In the genomic region with DNA sequence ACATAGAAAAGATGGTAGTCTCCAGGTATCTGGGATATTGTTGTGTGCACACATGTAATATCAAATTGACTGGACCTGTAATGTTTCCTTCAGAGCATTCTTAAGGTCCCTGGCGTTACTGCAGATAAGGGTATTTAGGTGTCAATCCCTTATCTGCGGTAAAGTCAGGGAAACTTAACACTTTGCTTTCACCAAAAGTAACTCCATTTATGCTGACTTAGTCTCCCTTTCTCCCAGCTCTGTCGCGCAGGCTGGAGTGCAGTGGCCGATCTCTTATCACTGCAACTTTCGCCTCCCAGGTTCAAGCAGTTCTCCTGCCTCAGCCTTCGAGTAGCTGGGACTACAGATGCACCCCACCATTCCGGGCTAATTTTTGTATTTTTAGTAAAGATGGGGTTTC, we compare ENCODE assay signal across 10 cellular contexts. TPM values are rescaled to one million over a fixed set of nuclear protein-coding genes. Genes with fewer than 3 reads are reported as not detected.
A peak's percentile ranks its signal among the peaks of the same experiment; 100 is the strongest.
DNase-seq lines count a peak whose midpoint lies in the region; ATAC-seq and TF ChIP-seq lines count a peak whose summit lies in the region.
"Had no signal": no experiment of that assay in that cellular context is flagged by ENCODE, and none has a peak within 500 bp of the region (broad histone marks: within the 10 kb centered on the region; RNA-seq: fewer than 3 reads in every experiment).

No MANE protein-coding gene starts in this region.

- intact Hi-C loops in Calu3 (cut with micrococcal nuclease; ENCODE audit: unreplicated experiment) = loop anchor here (5.0 to 10.0 kb wide), 3 partner anchors 56 to 263 kb away; partner anchors contain the start of genes CNNM4 and KANSL3

- TF ChIP-seq CTCF in Calu3 (IDR thresholded peaks at IDR 0.05; ENCODE audit: unreplicated experiment) = no peak
- TF ChIP-seq CTCF in OCI-LY3 (IDR thresholded peaks at IDR 0.05; ENCODE audit: low read depth, low read length) = no peak
- no peak for TF ChIP-seq CTCF in endothelial cell (IDR thresholded peaks at IDR 0.05; ENCODE audit: unreplicated experiment)
- no peak for TF ChIP-seq CTCF in progenitor cell of endocrine pancreas (IDR thresholded peaks at IDR 0.05; ENCODE audit: unreplicated experiment)
- no peak for TF ChIP-seq CTCF in GM10266 (IDR thresholded peaks at IDR 0.05; ENCODE audit: control insufficient read depth, insufficient read depth, low read depth, missing control alignments)

- H3K9me3 ChIP-seq in OCI-LY3 (ENCODE audit: insufficient read depth, low read length) = no peaks in the 10 kb centered on the region

- H3K4me3 ChIP-seq in OCI-LY3 (ENCODE audit: low read length) = peak overlapping the region; percentile 85; the same call in 1 of the 2 replicates

- H3K27ac ChIP-seq in OCI-LY3 (ENCODE audit: low read length) = no peak overlapping the region

- CTCF ChIA-PET in Calu3 (lab: Charles Lee) = interaction anchor here (0.6 to 1.1 kb wide), 3 partner anchors 40 to 295 kb away, joined by 3 read pairs; partner anchors contain the start of genes ANKRD36 and ANKRD39

- H3K4me1 Mint-ChIP-seq in Calu3 (ENCODE audit: low read depth, unreplicated experiment) = peaks cover 43% of the 10 kb centered on the region
- peaks cover 20% of the 10 kb centered on the region for H3K4me1 Mint-ChIP-seq in endothelial cell (ENCODE audit: unreplicated experiment)
- peaks cover 55% of the 10 kb centered on the region for H3K4me1 Mint-ChIP-seq in progenitor cell of endocrine pancreas (ENCODE audit: low read depth)

- peak overlapping the region; percentile 83 for H3K4me2 ChIP-seq in OCI-LY3 (ENCODE audit: low read length)

- no peaks in the 10 kb centered on the region for H3K27me3 Mint-ChIP-seq in Calu3 (ENCODE audit: unreplicated experiment)
- peaks cover 10% of the 10 kb centered on the region for H3K27me3 Mint-ChIP-seq in endothelial cell (ENCODE audit: unreplicated experiment)
- H3K27me3 Mint-ChIP-seq in progenitor cell of endocrine pancreas = no peaks in the 10 kb centered on the region

- no peak overlapping the region for H3K9ac ChIP-seq in OCI-LY3 (ENCODE audit: low read length)

- H3K27ac Mint-ChIP-seq in Calu3 (ENCODE audit: unreplicated experiment) (peak overlapping the region; percentile 38), endothelial cell (ENCODE audit: unreplicated experiment) (peak overlapping the region; percentile 67), progenitor cell of endocrine pancreas (peak overlapping the region; percentile 69)

- no peaks in the 10 kb centered on the region for H3K9me3 Mint-ChIP-seq in Calu3 (ENCODE audit: low read depth, unreplicated experiment)
- no peaks in the 10 kb centered on the region for H3K9me3 Mint-ChIP-seq in endothelial cell (ENCODE audit: unreplicated experiment)
- H3K9me3 Mint-ChIP-seq in progenitor cell of endocrine pancreas (ENCODE audit: low read depth) = no peaks in the 10 kb centered on the region

- H3K36me3 Mint-ChIP-seq in Calu3 (ENCODE audit: insufficient read depth, unreplicated experiment) = peaks cover 54% of the 10 kb centered on the region
- no peaks in the 10 kb centered on the region for H3K36me3 Mint-ChIP-seq in endothelial cell (ENCODE audit: low read depth, unreplicated experiment)
- H3K36me3 Mint-ChIP-seq in progenitor cell of endocrine pancreas (ENCODE audit: insufficient read depth) = peaks cover 4% of the 10 kb centered on the region

- peaks cover 20% of the 10 kb centered on the region; the same call in 1 of the 2 replicates for H4K20me1 ChIP-seq in OCI-LY3 (ENCODE audit: insufficient read depth, low read length)

- H3K4me1 ChIP-seq in OCI-LY3 (ENCODE audit: low read length) = peaks cover 13% of the 10 kb centered on the region

- no peak for DNase-seq in Calu3
- DNase-seq in endothelial cell (ENCODE audit: low spot score) = no peak
- no peak for DNase-seq in progenitor cell of endocrine pancreas (ENCODE audit: low spot score, unreplicated experiment)
- no peak for DNase-seq in NCI-H146 (lab: John Stamatoyannopoulos, UW)
- no peak for DNase-seq in GM10266 (ENCODE audit: extremely low spot score)
- DNase-seq: NCI-H1092; stimulated activated CD4-positive, alpha-beta T cell treated with anti-CD3 and anti-CD28 coated beads, Interleukin-4, amount 100 ng/mL, for 1 hour had no signal

- ATAC-seq in GM19455 (IDR thresholded peaks at IDR 0.05; ENCODE audit: unreplicated experiment) (no peak), GM19023 (IDR thresholded peaks at IDR 0.05; ENCODE audit: unreplicated experiment) (no peak)

- BruUV-seq in Calu3 (replicated peaks; lab: Mats Ljungman, UMichigan) = no TSS peak

- no peak overlapping the region for H2AFZ ChIP-seq in OCI-LY3 (ENCODE audit: low read depth, low read length)

- peak overlapping the region; percentile 77 for H3K4me3 Mint-ChIP-seq in Calu3 (ENCODE audit: low read depth, unreplicated experiment)
- peak overlapping the region; percentile 86 for H3K4me3 Mint-ChIP-seq in endothelial cell (ENCODE audit: unreplicated experiment)
- H3K4me3 Mint-ChIP-seq in progenitor cell of endocrine pancreas (ENCODE audit: low read depth) = peak overlapping the region; percentile 81

- peaks cover 32% of the 10 kb centered on the region for H3K79me2 ChIP-seq in OCI-LY3 (ENCODE audit: low read length)

- H3K27me3 ChIP-seq in OCI-LY3 (ENCODE audit: low read depth, low read length) = no peaks in the 10 kb centered on the region

- peaks cover 6% of the 10 kb centered on the region for H3K36me3 ChIP-seq in OCI-LY3 (replicated peaks; ENCODE audit: low read depth, low read length)

RNA-seq across cellular contexts. Expression of gene CNNM3, which starts 1.8 kb away (rescaled TPM):
- total RNA-seq in Calu3 (2022) (22.5 and 25.1 TPM in 2 replicates), endothelial cell (ENCODE audit: unreplicated experiment) (14.7 TPM), progenitor cell of endocrine pancreas (48.4 and 54.0 TPM in 2 replicates)

RNA-seq across cellular contexts. Expression of gene ANKRD23, which starts 25.9 kb away (rescaled TPM):
- total RNA-seq in Calu3 (2022) = 6.5 and 7.5 TPM in 2 replicates
- total RNA-seq in endothelial cell (ENCODE audit: unreplicated experiment) = 4.7 TPM
- total RNA-seq in progenitor cell of endocrine pancreas = 6.1 and 8.3 TPM in 2 replicates

RNA-seq across cellular contexts. Expression of gene ANKRD39, which starts 39.9 kb away (rescaled TPM):
- 12.2 and 14.1 TPM in 2 replicates for total RNA-seq in Calu3 (2022)
- 14.9 TPM for total RNA-seq in endothelial cell (ENCODE audit: unreplicated experiment)
- 16.1 and 17.4 TPM in 2 replicates for total RNA-seq in progenitor cell of endocrine pancreas

RNA-seq across cellular contexts. Expression of gene SEMA4C, which starts 52.0 kb away (rescaled TPM):
- total RNA-seq in Calu3 (2022) = 23.8 and 25.3 TPM in 2 replicates
- total RNA-seq in endothelial cell (ENCODE audit: unreplicated experiment) = 279 TPM
- 74.8 and 75.0 TPM in 2 replicates for total RNA-seq in progenitor cell of endocrine pancreas

RNA-seq across cellular contexts. Expression of gene CNNM4, which starts 57.2 kb away (rescaled TPM):
- total RNA-seq in Calu3 (2022) = 17.6 and 22.3 TPM in 2 replicates
- 5.9 TPM for total RNA-seq in endothelial cell (ENCODE audit: unreplicated experiment)
- total RNA-seq in progenitor cell of endocrine pancreas = 10.7 and 11.1 TPM in 2 replicates
